ENCODE assay signal across 11 cellular contexts in genomic region chr20:47326718-47327137, GRCh38. TPM values are rescaled to one million over a fixed set of nuclear protein-coding genes. Genes with fewer than 3 reads are reported as not detected.
DNase-seq lines count a peak whose midpoint lies in the region; ATAC-seq and TF ChIP-seq lines count a peak whose summit lies in the region.
"Had no signal": no experiment of that assay in that cellular context is flagged by ENCODE, and none has a peak within 500 bp of the region (broad histone marks: within the 10 kb centered on the region; RNA-seq: fewer than 3 reads in every experiment).

No MANE protein-coding gene starts in this region.

- no peak for TF ChIP-seq CTCF in AG10803 (conservative IDR thresholded peaks at IDR 0.05; ENCODE audit: low read length)
- TF ChIP-seq CTCF in IMR-90 (conservative IDR thresholded peaks at IDR 0.05; ENCODE audit: low read depth, low read length), result no peak
- no peak for TF ChIP-seq CTCF in choroid plexus epithelial cell (conservative IDR thresholded peaks at IDR 0.05; ENCODE audit: low read depth, low read length)

- H2BK120ac ChIP-seq in IMR-90 (ENCODE audit: low read depth, low read length), result peak overlapping the region; percentile 80

- H3K79me2 ChIP-seq in Karpas-422 (ENCODE audit: low read length), result peaks cover 99% of the 10 kb centered on the region

- H3K4me3 ChIP-seq in AG10803 (ENCODE audit: low read length) (no peak overlapping the region), IMR-90 (ENCODE audit: insufficient read depth, low read depth, low read length) (no peak overlapping the region), choroid plexus epithelial cell (ENCODE audit: low read depth, low read length) (no peak overlapping the region), mesodermal cell (ENCODE audit: extremely low read depth, insufficient read depth, low read length, poor library complexity, severe bottlenecking) (no peak overlapping the region), Karpas-422 (ENCODE audit: low read length) (no peak overlapping the region)
- H3K4me3 ChIP-seq: left lung had no signal

- in situ Hi-C loops in IMR-90 (cut with MboI; ENCODE audit: low sequenced_read_pairs), result no loop called here

- H4K8ac ChIP-seq in IMR-90 (ENCODE audit: low read depth in 2 of 2, low read length in 2 of 2), result peak overlapping the region; percentile 34 to 82; a peak in 3 of 4 replicates

- POLR2A ChIA-PET in IMR-90 (lab: Charles Lee; ENCODE audit: unreplicated experiment), result interaction anchor here (0.6 kb wide), 1 partner anchor 9 kb away, joined by 3 read pairs; no protein-coding TSS in a partner anchor

- H3K9me3 ChIP-seq in IMR-90 (ENCODE audit: control insufficient read depth, insufficient read depth, low read length) (no peaks in the 10 kb centered on the region), mesodermal cell (ENCODE audit: control insufficient read depth, low read length) (no peaks in the 10 kb centered on the region), Karpas-422 (ENCODE audit: low read length) (no peaks in the 10 kb centered on the region)
- H3K9me3 ChIP-seq: left lung had no signal

- peak overlapping the region; percentile 53; the same call in 1 of the 3 replicates for H2BK15ac ChIP-seq in IMR-90 (ENCODE audit: low read depth, low read length)

- H2AK5ac ChIP-seq in IMR-90 (ENCODE audit: low read depth, low read length), result peak overlapping the region; percentile 68

- intact Hi-C loops in IMR-90 (cut with micrococcal nuclease), result no loop called here

- H3K9ac ChIP-seq in IMR-90 (ENCODE audit: low read depth, low read length), result no peak overlapping the region; the same call in 1 of the 2 replicates
- no peak overlapping the region for H3K9ac ChIP-seq in Karpas-422 (ENCODE audit: low read length)

- H2BK20ac ChIP-seq in IMR-90 (ENCODE audit: low read depth, low read length), result peak overlapping the region; percentile 76; the same call in 1 of the 2 replicates

- peaks cover 31 to 80% of the 10 kb centered on the region in 2 experiments for H3K79me1 ChIP-seq in IMR-90 (ENCODE audit: low read depth in 1 of 2, low read length in 2 of 2)

- no TSS peak for BruUV-seq in IMR-90 (replicated peaks; lab: Mats Ljungman, UMichigan)

- H3K27ac ChIP-seq in IMR-90 (ENCODE audit: insufficient read depth, low read length) (peak overlapping the region; percentile 36), mesodermal cell (ENCODE audit: low read depth, low read length, severe bottlenecking) (peak overlapping the region; percentile 62), Karpas-422 (ENCODE audit: low read length) (no peak overlapping the region)

- dilution Hi-C loops in IMR-90 (cut with HindIII; ENCODE audit: low sequenced_read_pairs, unreplicated experiment), result no loop called here

- no peaks in the 10 kb centered on the region for H3K9me2 ChIP-seq in Karpas-422 (replicated peaks; ENCODE audit: insufficient read depth, low read length)

- DNase-seq in AG10803 (ENCODE audit: low read depth) (peak; percentile 36), IMR-90 (peak; percentile 85), choroid plexus epithelial cell (ENCODE audit: low read depth) (peak; percentile 84), SW480 (ENCODE audit: low spot score) (no peak), Karpas-422 (no peak)
- no peak for DNase-seq in stimulated activated naive CD8-positive, alpha-beta T cell treated with anti-CD3 and anti-CD28 coated beads, Interleukin-15, Interleukin-2, amounts not matched to agents 100 U/mL and 50 U/mL, for 24 hours
- DNase-seq: left lung; NCI-H1092 treated with DMSO at 0.1 percent for 48 hours; NK-92 treated with Interleukin-12 subunit alpha and Interleukin-12 subunit beta, amount 100 ng/mL, for 24 hours had no signal

- peak overlapping the region; percentile 2 for H2AFZ ChIP-seq in IMR-90 (replicated peaks; ENCODE audit: low read length, poor library complexity)
- no peak overlapping the region for H2AFZ ChIP-seq in Karpas-422 (ENCODE audit: low read length)

- peaks cover 9% of the 10 kb centered on the region for H3K4me1 ChIP-seq in IMR-90 (ENCODE audit: control insufficient read depth, insufficient read depth, low read length)
- peaks cover 29% of the 10 kb centered on the region for H3K4me1 ChIP-seq in mesodermal cell (ENCODE audit: control insufficient read depth, insufficient read depth, low read length, poor library complexity, severe bottlenecking)
- no peaks in the 10 kb centered on the region for H3K4me1 ChIP-seq in Karpas-422 (ENCODE audit: low read length)

- H2AK9ac ChIP-seq in IMR-90 (replicated peaks; ENCODE audit: low read depth, low read length, poor library complexity), result no peak overlapping the region

- 0 out of 2 replicates have a peak overlapping the region, but pooled peaks have one; percentile 21 for H3K23ac ChIP-seq in IMR-90 (ENCODE audit: low read depth, low read length)

- peak overlapping the region; percentile 92 for H2BK5ac ChIP-seq in IMR-90 (ENCODE audit: low read depth, low read length, poor library complexity, severe bottlenecking)

- CTCF ChIA-PET in IMR-90 (lab: Yijun Ruan, JAX), result interaction anchor here (0.7 to 1.8 kb wide), 3 partner anchors 8 to 57 kb away, joined by 3 to 7 read pairs (median 3); no protein-coding TSS in a partner anchor

- H4K91ac ChIP-seq in IMR-90 (ENCODE audit: insufficient read depth, low read depth, low read length), result peak overlapping the region; percentile 65

- TF ChIP-seq RAD21 in IMR-90 (IDR thresholded peaks at IDR 0.05; ENCODE audit: low read length), result peak; percentile 21

- H3K4me2 ChIP-seq in IMR-90 (ENCODE audit: low read depth, low read length) (0 out of 2 replicates have a peak overlapping the region, but pooled peaks have one; percentile 1), Karpas-422 (ENCODE audit: low read depth, low read length, poor library complexity, severe bottlenecking) (no peak overlapping the region)

- H3K14ac ChIP-seq in IMR-90 (replicated peaks; ENCODE audit: low read depth, low read length), result 0 out of 2 replicates have a peak overlapping the region, but pooled peaks have one; percentile 65

- peaks cover 14% of the 10 kb centered on the region for H3K9me1 ChIP-seq in IMR-90 (ENCODE audit: insufficient read depth, low read length)

- H4K20me1 ChIP-seq in IMR-90 (ENCODE audit: insufficient read depth, low read length) (no peaks in the 10 kb centered on the region), Karpas-422 (ENCODE audit: insufficient read depth, low read depth, low read length) (peaks cover 45% of the 10 kb centered on the region)

- ATAC-seq in IMR-90 (ENCODE audit: low read depth) (peak; percentile 78), HG02798 (IDR thresholded peaks at IDR 0.05; ENCODE audit: poor library complexity, unreplicated experiment) (no peak)
- ATAC-seq in stimulated activated naive CD8-positive, alpha-beta T cell treated with anti-CD3 and anti-CD28 coated beads, Interleukin-15, Interleukin-2, amounts not matched to agents 100 U/mL and 50 U/mL, for 24 hours, result no peak
- ATAC-seq: left lung had no signal

- peak overlapping the region; percentile 35; the same call in 1 of the 2 replicates for H3K18ac ChIP-seq in IMR-90 (ENCODE audit: low read depth, low read length)

- H3K36me3 ChIP-seq in IMR-90 (ENCODE audit: control insufficient read depth, insufficient read depth, low read length) (no peaks in the 10 kb centered on the region; the same call in 1 of the 2 replicates), mesodermal cell (ENCODE audit: control insufficient read depth, insufficient read depth, low read length) (peaks cover 77% of the 10 kb centered on the region), Karpas-422 (ENCODE audit: insufficient read depth, low read length) (peaks cover 36% of the 10 kb centered on the region; the same call in 1 of the 2 replicates)
- H3K36me3 ChIP-seq: left lung had no signal

- H3K56ac ChIP-seq in IMR-90 (ENCODE audit: extremely low read depth, insufficient read depth, low read length), result no peak overlapping the region

- H3K27me3 ChIP-seq in IMR-90 (ENCODE audit: control insufficient read depth, insufficient read depth, low read length) (no peaks in the 10 kb centered on the region), Karpas-422 (ENCODE audit: low read length) (no peaks in the 10 kb centered on the region)
- H3K27me3 ChIP-seq: left lung had no signal

- no peak for TF ChIP-seq POLR2A in IMR-90 (IDR thresholded peaks at IDR 0.05; ENCODE audit: low read depth, low read length)

- H4K5ac ChIP-seq in IMR-90 (ENCODE audit: low read depth, low read length), result peak overlapping the region; percentile 59; the same call in 1 of the 2 replicates

- H3K4ac ChIP-seq in IMR-90 (ENCODE audit: low read depth, low read length), result peak overlapping the region; percentile 74

- 100% methylated on average over 2 of the region's 6 CpGs; no CpG with 5 or more reads in 1 of the 2 experiments for WGBS in IMR-90 (ENCODE audit: extremely low coverage in 2 of 2, insufficient read length in 1 of 2), 2 experiments
- WGBS in mesodermal cell (ENCODE audit: insufficient coverage in 2 of 2), 2 experiments, result 86 to 94% methylated on average over 4 of the region's 6 CpGs

TF ChIP-seq in IMR-90, 13 proteins besides CTCF, POLR2A, EP300 and RAD21:
- TF ChIP-seq USF2 (IDR thresholded peaks at IDR 0.05; ENCODE audit: low read depth, low read length) (no peak), CEBPB (IDR thresholded peaks at IDR 0.05; ENCODE audit: low read depth, low read length) (0 out of 2 replicates have a peak, but pooled peaks have one; percentile 22)

RNA-seq across cellular contexts. Expression of gene ZMYND8, which starts 29.8 kb away (rescaled TPM):
- 23.6 and 24.0 TPM in 2 replicates for total RNA-seq in IMR-90 (2012; rRNA removed)
- polyA plus RNA-seq in IMR-90 (2012; rRNA removed), result 28.2 and 28.3 TPM in 2 replicates
- 12.6 and 14.1 TPM in 2 replicates for polyA plus RNA-seq in IMR-90 (2012; cell fraction: cytosol; rRNA removed)
- polyA plus RNA-seq in IMR-90 (2012; cell fraction: nucleus; rRNA removed; ENCODE audit: low replicate concordance), result 43.6 and 72.5 TPM in 2 replicates
- 58.2 TPM for polyA plus RNA-seq in mesodermal cell (2013, experiment 1 of 2)
- 55.0 TPM for polyA plus RNA-seq in mesodermal cell (2013, experiment 2 of 2)
- total RNA-seq in Karpas-422 (2014; rRNA removed; shearing (Covaris generic); ENCODE audit: low replicate concordance), result 33.0 and 44.1 TPM in 2 replicates

Comparison
In these comparisons a context has a peak if more than half of its experiments do, and no peak if none do; other contexts are left out.
1. DNase-seq: peak in AG10803 (single experiment), IMR-90 (single experiment) and choroid plexus epithelial cell (single experiment); none in SW480 (single experiment), Karpas-422 (single experiment) and stimulated activated naive CD8-positive, alpha-beta T cell treated with anti-CD3 and anti-CD28 coated beads, Interleukin-15, Interleukin-2, amounts not matched to agents 100 U/mL and 50 U/mL, for 24 hours (single experiment).